ENCODE assay signal across 8 cellular contexts in genomic region chr22:42688241-42688913, GRCh38. TPM values are rescaled to one million over a fixed set of nuclear protein-coding genes. Genes with fewer than 3 reads are reported as not detected.
A peak's percentile ranks its signal among the peaks of the same experiment; 100 is the strongest.
DNase-seq lines count a peak whose midpoint lies in the region; ATAC-seq, FAIRE-seq and TF ChIP-seq lines count a peak whose summit lies in the region.

No MANE protein-coding gene starts in this region.

- peaks cover 0 to 13% of the 10 kb centered on the region in 2 experiments; a peak in 3 of 4 replicates for H3K36me3 ChIP-seq in GM12878 (ENCODE audit: control insufficient read depth in 2 of 2, insufficient read depth in 2 of 2, low read length in 1 of 2)

- H3K27me3 ChIP-seq in GM12878 (replicated peaks in 1 of 2; ENCODE audit: control insufficient read depth in 2 of 2, insufficient read depth in 2 of 2, low read length in 1 of 2): no peaks in the 10 kb centered on the region

- no peak overlapping the region for H3K4me2 ChIP-seq in GM12878 (ENCODE audit: control insufficient read depth, insufficient read depth)

- H3K4me3 ChIP-seq in GM12878 (no peak overlapping the region), skin epidermis (no peak overlapping the region)

- no peaks in the 10 kb centered on the region for H3K79me2 ChIP-seq in GM12878 (ENCODE audit: control insufficient read depth, insufficient read depth, low read length)

- ATAC-seq in GM12878: no peak
- ATAC-seq in HG02884 (IDR thresholded peaks at IDR 0.05; ENCODE audit: unreplicated experiment): no peak

- no peaks in the 10 kb centered on the region for H3K9me3 ChIP-seq in GM12878 (replicated peaks; ENCODE audit: control insufficient read depth, insufficient read depth, low read length)

- peaks cover 16% of the 10 kb centered on the region for H3K4me1 ChIP-seq in GM12878 (ENCODE audit: control insufficient read depth, insufficient read depth, low read length)

- in situ Hi-C loops in GM12878 (cut with MboI): no loop called here

- H3K27ac ChIP-seq in GM12878 (ENCODE audit: control insufficient read depth, insufficient read depth): no peak overlapping the region
- peak overlapping the region in 19 of 21 experiments; percentile 56 to 89 (median 75) for H3K27ac ChIP-seq in skin epidermis

- TF ChIP-seq RAD21 in GM12878 (IDR thresholded peaks at IDR 0.05; ENCODE audit: insufficient read depth, low read depth, low read length): no peak

- POLR2A ChIA-PET in GM12878 (lab: Charles Lee): interaction anchor here (0.5 to 1.2 kb wide), 2 partner anchors 9 to 22 kb away, joined by 3 to 4 read pairs; no protein-coding TSS in a partner anchor

- DNase-seq in COLO668 (lab: John Stamatoyannopoulos, UW; ENCODE audit: unreplicated experiment) (peak; percentile 68), NCI-H2029 treated with DMSO at 0.1 percent for 48 hours (lab: John Stamatoyannopoulos, UW) (peak; percentile 52), GM12878 (ENCODE audit: low read depth, low spot score) (no peak), iPS-NIHi11 (ENCODE audit: low spot score) (peak; percentile 81)
- DNase-seq in activated CD4-positive, CD25-positive, alpha-beta regulatory T cell (lab: John Stamatoyannopoulos, UW): no peak
- no peak for DNase-seq in stimulated activated naive CD4-positive, alpha-beta T cell (lab: John Stamatoyannopoulos, UW)

- WGBS in GM12878 (ENCODE audit: insufficient coverage, insufficient replicate concordance, low lambda C conversion rate, missing lambda C conversion rate): 49% methylated on average over 19 of the region's 19 CpGs

- RAD21 ChIA-PET in GM12878 (lab: Charles Lee; ENCODE audit: unreplicated experiment): no interaction called here

- no peak overlapping the region for H3K9ac ChIP-seq in GM12878 (ENCODE audit: control insufficient read depth, insufficient read depth, low read length)

- no peak overlapping the region for H2AFZ ChIP-seq in GM12878 (ENCODE audit: control insufficient read depth, low read depth, low read length)

- BruUV-seq in GM12878 (replicated peaks; lab: Mats Ljungman, UMichigan): no TSS peak

- no peak for TF ChIP-seq CTCF in GM12878 (IDR thresholded peaks at IDR 0.05 in 2 of 3, conservative IDR thresholded peaks at IDR 0.05 in 1 of 3; ENCODE audit: control insufficient read depth in 2 of 3, extremely low read depth in 1 of 3, insufficient read depth in 1 of 3, low read depth in 3 of 3, low read length in 3 of 3)

- TF ChIP-seq EP300 in GM12878 (IDR thresholded peaks at IDR 0.05; ENCODE audit: borderline replicate concordance in 1 of 2, control insufficient read depth in 1 of 2, low read depth in 2 of 2, low read length in 2 of 2): no peak

- TF ChIP-seq POLR2A in GM12878 (IDR thresholded peaks at IDR 0.05; ENCODE audit: low read depth, low read length): no peak

- no peak for FAIRE-seq in GM12878 (lab: Jason Lieb, UNC)

- no peaks in the 10 kb centered on the region for H4K20me1 ChIP-seq in GM12878 (ENCODE audit: control insufficient read depth, insufficient read depth)

- CTCF ChIA-PET in GM12878 (lab: Yijun Ruan, JAX): no interaction called here

- intact Hi-C loops in GM12878 (cut with micrococcal nuclease; ENCODE audit: unreplicated experiment): no loop called here

- SMC1A ChIA-PET in GM12878 (lab: Charles Lee; ENCODE audit: uncharacterized antibody, unreplicated experiment): no interaction called here

TF ChIP-seq in GM12878, 131 proteins besides CTCF, POLR2A, EP300 and RAD21:
- TF ChIP-seq POLR2AphosphoS2 (IDR thresholded peaks at IDR 0.05; ENCODE audit: low read depth, low read length) (0 out of 2 replicates have a peak, but pooled peaks have one; percentile 67), BCLAF1 (IDR thresholded peaks at IDR 0.05) (no peak)

RNA-seq across cellular contexts. Expression of gene A4GALT, which starts 32.3 kb away (rescaled TPM):
- total RNA-seq in GM12878 (2013; cell fraction: nucleolus; rRNA removed): 22.1 and 26.5 TPM in 2 replicates
- 1.6 and 2.3 TPM in 2 replicates for total RNA-seq in GM12878 (2014; rRNA removed)
- total RNA-seq in GM12878 (2014; rRNA removed; fragmentation: Illumina TruSeq; extraction: Trizol): 0.51 and 1.1 TPM in 2 replicates
- 2.6 TPM in 2 replicates for total RNA-seq in GM12878 (2021)
- 1.0 TPM for polyA plus RNA-seq in GM12878 (2011; ENCODE audit: low read depth)
- 1.8 and 3.9 TPM in 2 replicates for polyA plus RNA-seq in GM12878 (2011; rRNA removed)
- 5.5 and 6.8 TPM in 2 replicates for polyA plus RNA-seq in GM12878 (2011; cell fraction: cytosol; rRNA removed)
- 8.8 and 12.0 TPM in 2 replicates for polyA plus RNA-seq in GM12878 (2011; cell fraction: nucleus; rRNA removed)
- polyA plus RNA-seq in GM12878 (2012): 6.2 and 8.3 TPM in 2 replicates
- 0.25 TPM in 1 of 2 replicates, not detected in the other for polyA plus RNA-seq in GM12878 (2014; fragmentation: Illumina TruSeq; extraction: Trizol)
- polyA plus RNA-seq in GM12878 (2014; fragmentation: Nextera tagmentation; extraction: Ambion mirVana): under 1 TPM in 1 of 2 experiments, not detected in 1; 0.04 TPM
- 2.6 and 2.7 TPM in 2 replicates for polyA plus RNA-seq in GM12878 (2014; rRNA removed)
- 1 to 10 TPM; 2.2 to 3.4 TPM for polyA plus RNA-seq in GM12878 (2016; fragmentation: Nextera tagmentation; extraction: Ambion mirVana)
- 3.7 and 8.6 TPM in 2 replicates for polyA minus RNA-seq in GM12878 (2011; rRNA and poly(A)+ RNA removed)
- 3.5 and 5.2 TPM in 2 replicates for polyA minus RNA-seq in GM12878 (2011; cell fraction: cytosol; rRNA and poly(A)+ RNA removed)
- polyA minus RNA-seq in GM12878 (2011; cell fraction: nucleus; rRNA and poly(A)+ RNA removed): 3.5 and 6.6 TPM in 2 replicates

RNA-seq across cellular contexts. Expression of gene CYB5R3, which starts 39.2 kb away (rescaled TPM):
- 38.2 and 40.3 TPM in 2 replicates for total RNA-seq in GM12878 (2013; cell fraction: nucleolus; rRNA removed)
- total RNA-seq in GM12878 (2014; rRNA removed): 33.3 and 46.8 TPM in 2 replicates
- total RNA-seq in GM12878 (2014; rRNA removed; fragmentation: Illumina TruSeq; extraction: Trizol): 20.5 and 22.9 TPM in 2 replicates
- total RNA-seq in GM12878 (2021): 81.7 and 83.8 TPM in 2 replicates
- polyA plus RNA-seq in GM12878 (2011; ENCODE audit: low read depth): 23.6 TPM
- polyA plus RNA-seq in GM12878 (2011; rRNA removed): 21.0 and 70.3 TPM in 2 replicates
- 82.7 and 87.2 TPM in 2 replicates for polyA plus RNA-seq in GM12878 (2011; cell fraction: cytosol; rRNA removed)
- 56.1 and 64.4 TPM in 2 replicates for polyA plus RNA-seq in GM12878 (2011; cell fraction: nucleus; rRNA removed)
- polyA plus RNA-seq in GM12878 (2012): 62.8 and 80.6 TPM in 2 replicates
- 37.3 and 65.3 TPM in 2 replicates for polyA plus RNA-seq in GM12878 (2014; fragmentation: Illumina TruSeq; extraction: Trizol)
- 1 to 10 TPM; 2.0 to 3.5 TPM for polyA plus RNA-seq in GM12878 (2014; fragmentation: Nextera tagmentation; extraction: Ambion mirVana)
- polyA plus RNA-seq in GM12878 (2014; rRNA removed): 81.0 and 102 TPM in 2 replicates
- polyA plus RNA-seq in GM12878 (2016; fragmentation: Nextera tagmentation; extraction: Ambion mirVana): 100 to 1,000 TPM; 104 to 119 TPM
- polyA minus RNA-seq in GM12878 (2011; rRNA and poly(A)+ RNA removed): 49.7 and 58.4 TPM in 2 replicates
- 36.8 and 38.8 TPM in 2 replicates for polyA minus RNA-seq in GM12878 (2011; cell fraction: cytosol; rRNA and poly(A)+ RNA removed)
- polyA minus RNA-seq in GM12878 (2011; cell fraction: nucleus; rRNA and poly(A)+ RNA removed): 12.7 and 24.7 TPM in 2 replicates

RNA-seq across cellular contexts. Expression of gene ATP5MGL, which starts 48.0 kb away (rescaled TPM):
- 4.9 and 7.6 TPM in 2 replicates for total RNA-seq in GM12878 (2013; cell fraction: nucleolus; rRNA removed)
- total RNA-seq in GM12878 (2014; rRNA removed) (0.22 and 0.40 TPM in 2 replicates), GM12878 (2014; rRNA removed; fragmentation: Illumina TruSeq; extraction: Trizol) (0.85 TPM in 1 of 2 replicates, not detected in the other), GM12878 (2021) (0.43 and 0.46 TPM in 2 replicates)
- not detected for polyA plus RNA-seq in GM12878 (2011; ENCODE audit: low read depth)
- polyA plus RNA-seq in GM12878 (2011; rRNA removed) (0.23 and 0.26 TPM in 2 replicates), GM12878 (2014; fragmentation: Illumina TruSeq; extraction: Trizol) (not detected in 2 replicates), GM12878 (2014; fragmentation: Nextera tagmentation; extraction: Ambion mirVana) (under 1 TPM; 0.24 to 0.60 TPM), GM12878 (2014; rRNA removed) (not detected in 2 replicates), GM12878 (2016; fragmentation: Nextera tagmentation; extraction: Ambion mirVana) (under 1 TPM; 0.47 to 0.71 TPM)
- polyA plus RNA-seq in GM12878 (2011; cell fraction: cytosol; rRNA removed): not detected in 2 replicates
- polyA plus RNA-seq in GM12878 (2011; cell fraction: nucleus; rRNA removed): 0.51 and 0.52 TPM in 2 replicates
- not detected in 2 replicates for polyA plus RNA-seq in GM12878 (2012)
- polyA minus RNA-seq in GM12878 (2011; rRNA and poly(A)+ RNA removed): 1.6 and 2.0 TPM in 2 replicates
- polyA minus RNA-seq in GM12878 (2011; cell fraction: cytosol; rRNA and poly(A)+ RNA removed): not detected in 2 replicates
- 3.0 and 3.5 TPM in 2 replicates for polyA minus RNA-seq in GM12878 (2011; cell fraction: nucleus; rRNA and poly(A)+ RNA removed)

Comparison
In these comparisons a context has a peak if more than half of its experiments do, and no peak if none do; other contexts are left out.
1. DNase-seq: peak in COLO668 (single experiment), NCI-H2029 treated with DMSO at 0.1 percent for 48 hours (single experiment) and iPS-NIHi11 (single experiment); none in GM12878 (single experiment), activated CD4-positive, CD25-positive, alpha-beta regulatory T cell (0 of 4) and stimulated activated naive CD4-positive, alpha-beta T cell (0 of 6).